In genomic region chr11:14643697-14644395, GRCh38 we compare ENCODE assay signal across 1 cellular context.
A peak's percentile ranks its signal among the peaks of the same experiment; 100 is the strongest.
TF ChIP-seq lines count a peak whose summit lies in the region.

TSS of gene PDE3B (plus strand) at chr11:14643804. CDS start at chr11:14644076, 272 bp downstream.

TF ChIP-seq in K562, 482 proteins besides CTCF, POLR2A, EP300 and RAD21 (continued from another document and continues in another):
- TF ChIP-seq ZNF280A (IDR thresholded peaks at IDR 0.05; ENCODE audit: low read depth, partially characterized antibody) (no peak), POLR2AphosphoS5 (IDR thresholded peaks at IDR 0.05; ENCODE audit: control insufficient read depth, insufficient read depth, low read depth, low read length) (peak; percentile 85), ZNF282 (CRISPR knock-in tag; IDR thresholded peaks at IDR 0.05) (0 out of 2 replicates have a peak, but pooled peaks have one; percentile 60), DDX20 (tag; IDR thresholded peaks at IDR 0.05; ENCODE audit: low read depth) (no peak), NR1H2 (CRISPR knock-in tag; IDR thresholded peaks at IDR 0.05) (peak; percentile 17; the same call in 1 of the 2 replicates), E2F6 (IDR thresholded peaks at IDR 0.05; ENCODE audit: borderline replicate concordance in 1 of 2, extremely low read depth in 1 of 2, insufficient read depth in 1 of 2, insufficient read length in 1 of 2, low read depth in 1 of 2, low read length in 1 of 2, poor library complexity in 1 of 2, severe bottlenecking in 1 of 2) (peak in 1 of 2 experiments; percentile 2), FOXP1 (CRISPR knock-in tag; IDR thresholded peaks at IDR 0.05) (peak; percentile 94; the same call in 1 of the 2 replicates), BCLAF1 (IDR thresholded peaks at IDR 0.05; ENCODE audit: borderline replicate concordance in 1 of 2, control insufficient read depth in 1 of 2, low read depth in 2 of 2, low read length in 1 of 2) (0 out of 4 replicates have a peak, but pooled peaks of 1 of the 2 experiments have one; percentile 30), ZKSCAN1 (IDR thresholded peaks at IDR 0.05; ENCODE audit: low read depth, low read length) (no peak; the same call in 1 of the 2 replicates), ZBTB7A (IDR thresholded peaks at IDR 0.05; ENCODE audit: borderline replicate concordance, control insufficient read depth, low read depth, low read length) (peak; percentile 93; the same call in 1 of the 2 replicates), CHD7 (IDR thresholded peaks at IDR 0.05; ENCODE audit: low read depth, low read length) (no peak)
- TF ChIP-seq, protein P1, sequence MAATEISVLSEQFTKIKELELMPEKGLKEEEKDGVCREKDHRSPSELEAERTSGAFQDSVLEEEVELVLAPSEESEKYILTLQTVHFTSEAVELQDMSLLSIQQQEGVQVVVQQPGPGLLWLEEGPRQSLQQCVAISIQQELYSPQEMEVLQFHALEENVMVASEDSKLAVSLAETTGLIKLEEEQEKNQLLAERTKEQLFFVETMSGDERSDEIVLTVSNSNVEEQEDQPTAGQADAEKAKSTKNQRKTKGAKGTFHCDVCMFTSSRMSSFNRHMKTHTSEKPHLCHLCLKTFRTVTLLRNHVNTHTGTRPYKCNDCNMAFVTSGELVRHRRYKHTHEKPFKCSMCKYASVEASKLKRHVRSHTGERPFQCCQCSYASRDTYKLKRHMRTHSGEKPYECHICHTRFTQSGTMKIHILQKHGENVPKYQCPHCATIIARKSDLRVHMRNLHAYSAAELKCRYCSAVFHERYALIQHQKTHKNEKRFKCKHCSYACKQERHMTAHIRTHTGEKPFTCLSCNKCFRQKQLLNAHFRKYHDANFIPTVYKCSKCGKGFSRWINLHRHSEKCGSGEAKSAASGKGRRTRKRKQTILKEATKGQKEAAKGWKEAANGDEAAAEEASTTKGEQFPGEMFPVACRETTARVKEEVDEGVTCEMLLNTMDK (IDR thresholded peaks at IDR 0.05; ENCODE audit: borderline replicate concordance, insufficient read depth, low read depth, low read length, poor library complexity, severe bottlenecking) = peak; percentile 7
- TF ChIP-seq, protein P2, sequence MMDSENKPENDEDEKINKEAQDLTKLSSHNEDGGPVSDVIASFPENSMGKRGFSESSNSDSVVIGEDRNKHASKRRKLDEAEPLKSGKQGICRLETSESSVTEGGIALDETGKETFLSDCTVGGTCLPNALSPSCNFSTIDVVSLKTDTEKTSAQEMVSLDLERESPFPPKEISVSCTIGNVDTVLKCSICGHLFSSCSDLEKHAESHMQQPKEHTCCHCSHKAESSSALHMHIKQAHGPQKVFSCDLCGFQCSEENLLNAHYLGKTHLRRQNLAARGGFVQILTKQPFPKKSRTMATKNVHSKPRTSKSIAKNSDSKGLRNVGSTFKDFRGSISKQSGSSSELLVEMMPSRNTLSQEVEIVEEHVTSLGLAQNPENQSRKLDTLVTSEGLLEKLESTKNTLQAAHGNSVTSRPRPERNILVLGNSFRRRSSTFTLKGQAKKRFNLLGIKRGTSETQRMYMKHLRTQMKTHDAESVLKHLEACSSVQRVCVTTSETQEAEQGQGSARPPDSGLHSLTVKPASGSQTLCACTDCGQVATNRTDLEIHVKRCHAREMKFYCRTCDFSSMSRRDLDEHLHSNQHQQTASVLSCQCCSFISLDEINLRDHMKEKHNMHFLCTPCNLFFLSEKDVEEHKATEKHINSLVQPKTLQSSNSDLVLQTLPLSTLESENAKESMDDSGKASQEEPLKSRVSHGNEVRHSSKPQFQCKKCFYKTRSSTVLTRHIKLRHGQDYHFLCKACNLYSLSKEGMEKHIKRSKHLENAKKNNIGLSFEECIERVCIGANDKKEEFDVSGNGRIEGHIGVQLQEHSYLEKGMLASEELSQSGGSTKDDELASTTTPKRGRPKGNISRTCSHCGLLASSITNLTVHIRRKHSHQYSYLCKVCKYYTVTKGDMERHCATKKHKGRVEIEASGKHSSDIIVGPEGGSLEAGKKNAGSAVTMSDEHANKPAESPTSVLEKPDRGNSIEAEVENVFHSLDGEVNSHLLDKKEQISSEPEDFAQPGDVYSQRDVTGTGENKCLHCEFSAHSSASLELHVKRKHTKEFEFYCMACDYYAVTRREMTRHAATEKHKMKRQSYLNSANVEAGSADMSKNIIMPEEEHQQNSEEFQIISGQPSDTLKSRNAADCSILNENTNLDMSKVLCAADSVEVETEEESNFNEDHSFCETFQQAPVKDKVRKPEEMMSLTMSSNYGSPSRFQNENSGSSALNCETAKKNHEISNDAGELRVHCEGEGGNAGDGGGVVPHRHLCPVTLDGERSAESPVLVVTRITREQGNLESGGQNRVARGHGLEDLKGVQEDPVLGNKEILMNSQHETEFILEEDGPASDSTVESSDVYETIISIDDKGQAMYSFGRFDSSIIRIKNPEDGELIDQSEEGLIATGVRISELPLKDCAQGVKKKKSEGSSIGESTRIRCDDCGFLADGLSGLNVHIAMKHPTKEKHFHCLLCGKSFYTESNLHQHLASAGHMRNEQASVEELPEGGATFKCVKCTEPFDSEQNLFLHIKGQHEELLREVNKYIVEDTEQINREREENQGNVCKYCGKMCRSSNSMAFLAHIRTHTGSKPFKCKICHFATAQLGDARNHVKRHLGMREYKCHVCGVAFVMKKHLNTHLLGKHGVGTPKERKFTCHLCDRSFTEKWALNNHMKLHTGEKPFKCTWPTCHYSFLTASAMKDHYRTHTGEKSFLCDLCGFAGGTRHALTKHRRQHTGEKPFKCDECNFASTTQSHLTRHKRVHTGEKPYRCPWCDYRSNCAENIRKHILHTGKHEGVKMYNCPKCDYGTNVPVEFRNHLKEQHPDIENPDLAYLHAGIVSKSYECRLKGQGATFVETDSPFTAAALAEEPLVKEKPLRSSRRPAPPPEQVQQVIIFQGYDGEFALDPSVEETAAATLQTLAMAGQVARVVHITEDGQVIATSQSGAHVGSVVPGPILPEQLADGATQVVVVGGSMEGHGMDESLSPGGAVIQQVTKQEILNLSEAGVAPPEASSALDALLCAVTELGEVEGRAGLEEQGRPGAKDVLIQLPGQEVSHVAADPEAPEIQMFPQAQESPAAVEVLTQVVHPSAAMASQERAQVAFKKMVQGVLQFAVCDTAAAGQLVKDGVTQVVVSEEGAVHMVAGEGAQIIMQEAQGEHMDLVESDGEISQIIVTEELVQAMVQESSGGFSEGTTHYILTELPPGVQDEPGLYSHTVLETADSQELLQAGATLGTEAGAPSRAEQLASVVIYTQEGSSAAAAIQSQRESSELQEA (IDR thresholded peaks at IDR 0.05; ENCODE audit: low read depth) = no peak
- TF ChIP-seq, protein P3, sequence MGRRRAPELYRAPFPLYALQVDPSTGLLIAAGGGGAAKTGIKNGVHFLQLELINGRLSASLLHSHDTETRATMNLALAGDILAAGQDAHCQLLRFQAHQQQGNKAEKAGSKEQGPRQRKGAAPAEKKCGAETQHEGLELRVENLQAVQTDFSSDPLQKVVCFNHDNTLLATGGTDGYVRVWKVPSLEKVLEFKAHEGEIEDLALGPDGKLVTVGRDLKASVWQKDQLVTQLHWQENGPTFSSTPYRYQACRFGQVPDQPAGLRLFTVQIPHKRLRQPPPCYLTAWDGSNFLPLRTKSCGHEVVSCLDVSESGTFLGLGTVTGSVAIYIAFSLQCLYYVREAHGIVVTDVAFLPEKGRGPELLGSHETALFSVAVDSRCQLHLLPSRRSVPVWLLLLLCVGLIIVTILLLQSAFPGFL (CRISPR knock-in tag; IDR thresholded peaks at IDR 0.05) = no peak
